ENCODE assay signal across 13 cellular contexts in genomic region chr4:180947421-180947820, GRCh38.
DNase-seq lines count a peak whose midpoint lies in the region; ATAC-seq and TF ChIP-seq lines count a peak whose summit lies in the region.
"Had no signal": no experiment of that assay in that cellular context is flagged by ENCODE, and none has a peak within 500 bp of the region (broad histone marks: within the 10 kb centered on the region; RNA-seq: fewer than 3 reads in every experiment).

No MANE protein-coding gene starts in this region.

- H3K4me3 Mint-ChIP-seq in activated T-helper 2 cell treated with anti-CD3 and anti-CD28 coated beads, Interferon-gamma antibody, Interleukin-2, Interleukin-4, amounts not matched to agents 10 μg/mL and 5 μg/mL and 100 μg/mL, durations not matched to agents 14 hours and 24 hours and 36 hours (ENCODE audit: low read depth) = no peak overlapping the region
- H3K4me3 Mint-ChIP-seq: natural killer cell treated with Interleukin-12 subunit alpha and Interleukin-12 subunit beta and Interleukin-15 and Interleukin-18, amount 100 ng/mL, for 72 hours; stimulated activated naive CD8-positive, alpha-beta T cell treated with anti-CD3 and anti-CD28 coated beads, Interleukin-15, Interleukin-2, amounts not matched to agents 100 ng/mL and 50 ng/mL, for 24 hours; T-helper 1 cell treated with Interleukin-12 subunit alpha and Interleukin-12 subunit beta and Interleukin-4 antibody, amounts not matched to agents 30 μg/mL and 1 μg/mL, for 36 hours had no signal

- in situ Hi-C loops in KBM-7 (cut with MboI; ENCODE audit: low pct_unique_long_range_greater_than_20kb, low sequenced_read_pairs) = no loop called here

- H3K27me3 ChIP-seq in ovary = no peaks in the 10 kb centered on the region

- no peak overlapping the region for H3K27ac Mint-ChIP-seq in activated T-helper 2 cell treated with anti-CD3 and anti-CD28 coated beads, Interferon-gamma antibody, Interleukin-2, Interleukin-4, amounts not matched to agents 10 μg/mL and 5 μg/mL and 100 μg/mL, durations not matched to agents 14 hours and 24 hours and 36 hours
- H3K27ac Mint-ChIP-seq: natural killer cell treated with Interleukin-12 subunit alpha and Interleukin-12 subunit beta and Interleukin-15 and Interleukin-18, amount 100 ng/mL, for 72 hours; stimulated activated naive CD8-positive, alpha-beta T cell treated with anti-CD3 and anti-CD28 coated beads, Interleukin-15, Interleukin-2, amounts not matched to agents 100 ng/mL and 50 ng/mL, for 24 hours; T-helper 1 cell treated with Interleukin-12 subunit alpha and Interleukin-12 subunit beta and Interleukin-4 antibody, amounts not matched to agents 30 μg/mL and 1 μg/mL, for 36 hours had no signal

- H3K9me3 Mint-ChIP-seq in activated T-helper 2 cell treated with anti-CD3 and anti-CD28 coated beads, Interferon-gamma antibody, Interleukin-2, Interleukin-4, amounts not matched to agents 10 μg/mL and 5 μg/mL and 100 μg/mL, durations not matched to agents 14 hours and 24 hours and 36 hours = no peaks in the 10 kb centered on the region
- H3K9me3 Mint-ChIP-seq: T-helper 1 cell treated with Interleukin-12 subunit alpha and Interleukin-12 subunit beta and Interleukin-4 antibody, amounts not matched to agents 30 μg/mL and 1 μg/mL, for 36 hours had no signal

- no peak for ATAC-seq in SK-N-SH treated with all-trans-retinoic acid at 6 μM for 48 hours
- ATAC-seq: natural killer cell treated with Interleukin-12 subunit alpha and Interleukin-12 subunit beta and Interleukin-15 and Interleukin-18, amount 100 ng/mL, for 72 hours had no signal

- H3K4me3 ChIP-seq in LNCaP clone FGC (ENCODE audit: low read depth, low read length) = no peak overlapping the region
- H3K4me3 ChIP-seq in ovary = no peak overlapping the region

- peak; percentile 21 for DNase-seq in AG20443 (ENCODE audit: low spot score)
- peak; percentile 10 for DNase-seq in LNCaP clone FGC (ENCODE audit: low read depth)
- DNase-seq in glomerular visceral epithelial cell (ENCODE audit: extremely low spot score) = peak; percentile 52
- DNase-seq in activated T-helper 2 cell treated with anti-CD3 and anti-CD28 coated beads, Interferon-gamma antibody, Interleukin-2, Interleukin-4, amounts not matched to agents 10 μg/mL and 5 μg/mL and 100 μg/mL, durations not matched to agents 14 hours and 24 hours and 36 hours (ENCODE audit: low spot score) = no peak
- no peak for DNase-seq in activated T-cell treated with anti-CD3 and anti-CD28 coated beads, Interleukin-2, amount 50 U/mL, for 1 hour
- DNase-seq in KBM-7 = no peak
- DNase-seq in ovary = no peak
- DNase-seq: Caco-2, NCI-H446 had no signal

- no peaks in the 10 kb centered on the region for H3K36me3 Mint-ChIP-seq in activated T-helper 2 cell treated with anti-CD3 and anti-CD28 coated beads, Interferon-gamma antibody, Interleukin-2, Interleukin-4, amounts not matched to agents 10 μg/mL and 5 μg/mL and 100 μg/mL, durations not matched to agents 14 hours and 24 hours and 36 hours (ENCODE audit: low read depth)

- no peak for TF ChIP-seq CTCF in LNCaP clone FGC (IDR thresholded peaks at IDR 0.05; ENCODE audit: control insufficient read depth, extremely low read depth, insufficient read depth)
- TF ChIP-seq CTCF in ovary (IDR thresholded peaks at IDR 0.05) = no peak

- H3K36me3 ChIP-seq in ovary = no peaks in the 10 kb centered on the region

- no peak for TF ChIP-seq EP300 in ovary (IDR thresholded peaks at IDR 0.05)

- intact Hi-C loops in activated T-helper 2 cell treated with anti-CD3 and anti-CD28 coated beads, Interferon-gamma antibody, Interleukin-2, Interleukin-4, amounts not matched to agents 10 μg/mL and 5 μg/mL and 100 μg/mL, durations not matched to agents 14 hours and 24 hours and 36 hours (cut with micrococcal nuclease) = no loop called here
- intact Hi-C loops in ovary (cut with DNase I) = no loop called here

- 10 to 12% (median 12%) methylated on average over 5 of the region's 5 CpGs for WGBS in ovary, 3 donors

- H3K27ac ChIP-seq in ovary = no peak overlapping the region

- no peaks in the 10 kb centered on the region for H3K9me3 ChIP-seq in ovary
- H3K9me3 ChIP-seq: Caco-2 had no signal

- no peaks in the 10 kb centered on the region for H3K4me1 Mint-ChIP-seq in activated T-helper 2 cell treated with anti-CD3 and anti-CD28 coated beads, Interferon-gamma antibody, Interleukin-2, Interleukin-4, amounts not matched to agents 10 μg/mL and 5 μg/mL and 100 μg/mL, durations not matched to agents 14 hours and 24 hours and 36 hours (ENCODE audit: low read depth)

- no peak for TF ChIP-seq POLR2A in ovary (IDR thresholded peaks at IDR 0.05)

- no peaks in the 10 kb centered on the region for H3K27me3 Mint-ChIP-seq in activated T-helper 2 cell treated with anti-CD3 and anti-CD28 coated beads, Interferon-gamma antibody, Interleukin-2, Interleukin-4, amounts not matched to agents 10 μg/mL and 5 μg/mL and 100 μg/mL, durations not matched to agents 14 hours and 24 hours and 36 hours (ENCODE audit: low read depth)
- H3K27me3 Mint-ChIP-seq: natural killer cell treated with Interleukin-12 subunit alpha and Interleukin-12 subunit beta and Interleukin-15 and Interleukin-18, amount 100 ng/mL, for 72 hours; stimulated activated naive CD8-positive, alpha-beta T cell treated with anti-CD3 and anti-CD28 coated beads, Interleukin-15, Interleukin-2, amounts not matched to agents 100 ng/mL and 50 ng/mL, for 24 hours had no signal

- H3K4me1 ChIP-seq in ovary (ENCODE audit: insufficient read depth) = no peaks in the 10 kb centered on the region
- H3K4me1 ChIP-seq: Caco-2 had no signal

TF ChIP-seq in SK-N-SH treated with all-trans-retinoic acid at 6 μM for 48 hours, 23 proteins besides CTCF, POLR2A, EP300 and RAD21:
- no peak for TF ChIP-seq ZNF70 (CRISPR knock-in tag; IDR thresholded peaks at IDR 0.05)
- TF ChIP-seq ISL1 (CRISPR knock-in tag; IDR thresholded peaks at IDR 0.05) = 0 out of 2 replicates have a peak, but pooled peaks have one; percentile 31

Comparison
In these comparisons a context has a peak if more than half of its experiments do, and no peak if none do; other contexts are left out.
1. DNase-seq: peak in AG20443 (single experiment), LNCaP clone FGC (single experiment) and glomerular visceral epithelial cell (single experiment); none in activated T-helper 2 cell treated with anti-CD3 and anti-CD28 coated beads, Interferon-gamma antibody, Interleukin-2, Interleukin-4, amounts not matched to agents 10 μg/mL and 5 μg/mL and 100 μg/mL, durations not matched to agents 14 hours and 24 hours and 36 hours (single experiment), activated T-cell treated with anti-CD3 and anti-CD28 coated beads, Interleukin-2, amount 50 U/mL, for 1 hour (single experiment), KBM-7 (single experiment) and ovary (0 of 5).